In genomic region chr9:38074441-38074943, GRCh38 we compare ENCODE assay signal across 10 cellular contexts. TPM values are rescaled to one million over a fixed set of nuclear protein-coding genes. Genes with fewer than 3 reads are reported as not detected.
DNase-seq lines count a peak whose midpoint lies in the region; ATAC-seq lines count a peak whose summit lies in the region.
"Had no signal": no experiment of that assay in that cellular context is flagged by ENCODE, and none has a peak within 500 bp of the region (broad histone marks: within the 10 kb centered on the region; RNA-seq: fewer than 3 reads in every experiment).

No MANE protein-coding gene starts in this region.

- peak; percentile 51 for DNase-seq in GDM1 (lab: John Stamatoyannopoulos, UW)
- DNase-seq in NOMO-1 treated with dmso at 0.1 percent for 144 hours (lab: John Stamatoyannopoulos, UW; ENCODE audit: unreplicated experiment): peak; percentile 9
- DNase-seq in dermis blood vessel endothelial cell: peak; percentile 65
- DNase-seq in NCI-H2029 (lab: John Stamatoyannopoulos, UW): no peak
- no peak for DNase-seq in central memory CD4-positive, alpha-beta T cell
- DNase-seq: activated naive CD8-positive, alpha-beta T cell treated with anti-CD3 and anti-CD28 coated beads for 36 hours; NCI-H1436 had no signal

- ATAC-seq in GM19395 (IDR thresholded peaks at IDR 0.05; ENCODE audit: unreplicated experiment): no peak

- H3K36me3 ChIP-seq in mucosa of rectum (ENCODE audit: control insufficient read depth in 2 of 2, insufficient read depth in 2 of 2, low read length in 2 of 2): no peaks in the 10 kb centered on the region

- peaks cover 16 to 22% of the 10 kb centered on the region in 2 donors for H3K4me1 ChIP-seq in mucosa of rectum (ENCODE audit: control insufficient read depth in 2 of 2, insufficient read depth in 2 of 2, low read length in 2 of 2)

- peak overlapping the region in 1 of 2 donors; percentile 9 for H3K9ac ChIP-seq in mucosa of rectum (ENCODE audit: low read depth in 1 of 2, low read length in 2 of 2)

- peak overlapping the region; percentile 64 to 70 for H3K27ac ChIP-seq in mucosa of rectum (ENCODE audit: low read depth in 2 of 2, low read length in 2 of 2)
- H3K27ac ChIP-seq: RWPE1 had no signal

- H3K27me3 ChIP-seq in mucosa of rectum (ENCODE audit: control insufficient read depth in 2 of 2, insufficient read depth in 2 of 2, low read length in 2 of 2): no peaks in the 10 kb centered on the region

- no peaks in the 10 kb centered on the region for H3K9me3 ChIP-seq in mucosa of rectum (ENCODE audit: control insufficient read depth in 2 of 2, low read length in 2 of 2)

- H3K4me3 ChIP-seq in mucosa of rectum (ENCODE audit: low read length in 2 of 2): no peak overlapping the region

RNA-seq across cellular contexts. Expression of gene SHB, which starts 5.5 kb away (rescaled TPM):
- total RNA-seq in dermis blood vessel endothelial cell: 32.8 and 33.4 TPM in 2 replicates

Comparison
In these comparisons a context has a peak if more than half of its experiments do, and no peak if none do; other contexts are left out.
1. DNase-seq: peak in GDM1 (single experiment), NOMO-1 treated with dmso at 0.1 percent for 144 hours (single experiment) and dermis blood vessel endothelial cell (single experiment); none in NCI-H2029 (single experiment) and central memory CD4-positive, alpha-beta T cell (single experiment).